ENCODE assay signal across 13 cellular contexts in the genomic region with DNA sequence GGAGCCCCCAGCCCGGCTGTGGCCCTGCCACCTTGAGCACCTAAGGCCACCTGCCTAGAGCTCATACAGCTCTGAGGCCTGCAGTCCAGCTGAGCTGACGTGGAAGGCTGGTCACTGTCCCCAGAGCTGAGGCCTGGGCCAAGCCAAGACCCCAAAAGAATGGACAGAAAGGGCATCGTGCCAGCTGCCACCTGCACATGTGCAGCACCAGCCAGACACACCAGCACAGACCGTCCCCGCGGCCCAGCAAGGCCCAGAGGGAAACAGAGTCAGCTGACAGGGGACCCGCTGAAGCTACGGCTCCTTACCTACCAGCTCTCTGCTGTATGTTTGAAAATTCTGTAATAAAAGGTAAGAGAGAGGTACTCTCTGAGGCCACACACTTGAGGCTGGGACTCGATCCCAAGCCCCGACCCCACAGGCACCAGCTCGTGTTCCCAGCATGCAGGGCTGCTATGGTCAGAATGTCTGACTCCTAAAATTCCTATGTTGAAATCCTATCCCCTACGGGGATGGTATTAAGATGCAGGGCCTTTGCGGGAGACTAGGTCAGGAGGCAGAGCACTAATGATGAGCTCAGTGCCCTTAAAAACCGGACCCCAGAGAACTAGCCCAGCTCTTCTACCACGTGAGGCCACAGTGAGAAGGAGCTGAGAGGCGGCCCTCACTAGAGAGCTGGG. TPM values are rescaled to one million over a fixed set of nuclear protein-coding genes. Genes with fewer than 3 reads are reported as not detected.
DNase-seq lines count a peak whose midpoint lies in the region; ATAC-seq, FAIRE-seq and TF ChIP-seq lines count a peak whose summit lies in the region.
"Had no signal": no experiment of that assay in that cellular context is flagged by ENCODE, and none has a peak within 500 bp of the region (broad histone marks: within the 10 kb centered on the region; RNA-seq: fewer than 3 reads in every experiment).

No MANE protein-coding gene starts in this region.

- H3K27ac Mint-ChIP-seq in HFFc6: peak overlapping the region; percentile 78
- H3K27ac Mint-ChIP-seq in natural killer cell: peak overlapping the region; percentile 80 to 86

- no peak overlapping the region for H2AK5ac ChIP-seq in H1 (ENCODE audit: low read depth, low read length)

- H2BK5ac ChIP-seq in H1 (ENCODE audit: low read depth, low read length): no peak overlapping the region

- no peak for TF ChIP-seq POLR2A in H1 (IDR thresholded peaks at IDR 0.05; ENCODE audit: control extremely low read depth in 1 of 2, low read depth in 2 of 2, low read length in 2 of 2)

- H4K20me1 ChIP-seq in H1 (replicated peaks in 1 of 2; ENCODE audit: control insufficient read depth in 1 of 2, insufficient read depth in 2 of 2, low read length in 2 of 2): peaks cover 2 to 10% of the 10 kb centered on the region in 2 experiments

- H2BK15ac ChIP-seq in H1 (ENCODE audit: low read length): 0 out of 2 replicates have a peak overlapping the region, but pooled peaks have one; percentile 8

- no peak overlapping the region for H3K14ac ChIP-seq in H1 (ENCODE audit: insufficient read length)

- H3K23ac ChIP-seq in H1 (ENCODE audit: insufficient read length): no peak overlapping the region

- H3K27me3 Mint-ChIP-seq in HFFc6 (ENCODE audit: insufficient read depth): no peaks in the 10 kb centered on the region; the same call in 1 of the 2 replicates
- H3K27me3 Mint-ChIP-seq in natural killer cell (ENCODE audit: low read depth in 2 of 2): no peaks in the 10 kb centered on the region

- no peak for TF ChIP-seq EP300 in H1 (IDR thresholded peaks at IDR 0.05; ENCODE audit: borderline replicate concordance in 1 of 2, low read depth in 2 of 2, low read length in 2 of 2)

- no peaks in the 10 kb centered on the region; a peak in 1 of 8 replicates for H3K36me3 ChIP-seq in H1 (ENCODE audit: control insufficient read depth in 2 of 4, insufficient read depth in 4 of 4, low read length in 3 of 4)
- H3K36me3 ChIP-seq: neutrophil had no signal

- H3K9ac ChIP-seq in H1 (replicated peaks in 1 of 4; ENCODE audit: extremely low read depth in 1 of 4, low read depth in 3 of 4, low read length in 3 of 4): no peak overlapping the region

- no peak overlapping the region for H3K56ac ChIP-seq in H1 (replicated peaks; ENCODE audit: insufficient read length, low read depth, low read length)

- intact Hi-C loops in natural killer cell (cut with micrococcal nuclease): no loop called here

- TF ChIP-seq CTCF in AG04449 (IDR thresholded peaks at IDR 0.05; ENCODE audit: insufficient read depth, low read length, missing control alignments) (no peak), HFFc6 (IDR thresholded peaks at IDR 0.05) (no peak), H1 (IDR thresholded peaks at IDR 0.05; ENCODE audit: control extremely low read depth in 1 of 3, insufficient read depth in 1 of 3, low read depth in 1 of 3, low read length in 3 of 3) (no peak), natural killer cell (IDR thresholded peaks at IDR 0.05) (no peak)

- H3K36me3 Mint-ChIP-seq in HFFc6 (ENCODE audit: low read depth) (no peaks in the 10 kb centered on the region), natural killer cell (no peaks in the 10 kb centered on the region)

- H3K4ac ChIP-seq in H1 (replicated peaks; ENCODE audit: insufficient read length, low read depth, low read length): no peak overlapping the region

- no peak overlapping the region for H2BK20ac ChIP-seq in H1 (ENCODE audit: low read length)

- H2AFZ ChIP-seq in H1 (ENCODE audit: low read length): no peak overlapping the region

- no peak overlapping the region for H3K18ac ChIP-seq in H1 (ENCODE audit: extremely low read depth, low read length)

- H3K4me1 ChIP-seq in H1 (replicated peaks in 1 of 4; ENCODE audit: control insufficient read depth in 3 of 4, insufficient read depth in 4 of 4, low read length in 3 of 4): no peaks in the 10 kb centered on the region

- 82% methylated on average over 16 of the region's 16 CpGs; no CpG with 5 or more reads in 1 of the 2 experiments for WGBS in H1 (ENCODE audit: extremely low coverage in 1 of 2, insufficient coverage in 1 of 2, insufficient read length in 1 of 2, insufficient replicate concordance in 2 of 2, low coverage in 1 of 2, low lambda C conversion rate in 2 of 2, missing lambda C conversion rate in 1 of 2), 2 experiments

- H2BK120ac ChIP-seq in H1 (replicated peaks; ENCODE audit: low read depth, low read length): no peak overlapping the region

- H3K27me3 ChIP-seq in H1 (replicated peaks in 1 of 4; ENCODE audit: control insufficient read depth in 3 of 4, extremely low read depth in 1 of 4, insufficient read depth in 3 of 4, low read length in 3 of 4): no peaks in the 10 kb centered on the region
- H3K27me3 ChIP-seq: neutrophil had no signal

- H3K4me3 Mint-ChIP-seq in HFFc6: no peak overlapping the region
- H3K4me3 Mint-ChIP-seq in natural killer cell: no peak overlapping the region

- H3K9me3 Mint-ChIP-seq in HFFc6 (no peaks in the 10 kb centered on the region), natural killer cell (no peaks in the 10 kb centered on the region)

- no peak overlapping the region for H4K8ac ChIP-seq in H1 (ENCODE audit: extremely low read depth, insufficient read depth, low read length)

- DNase-seq in AG04449 (ENCODE audit: low read depth, low spot score) (peak; percentile 37), HFFc6 (peak; percentile 39), H1 (ENCODE audit: low read depth in 1 of 2, low spot score in 2 of 2) (no peak), natural killer cell (no peak), T-helper 9 cell (no peak)
- no peak for DNase-seq in stimulated activated CD4-positive, alpha-beta T cell treated with anti-CD3 and anti-CD28 coated beads, Interleukin-1b, Interleukin-23, amount 100 ng/mL, for 48 hours
- DNase-seq in stimulated activated CD4-positive, alpha-beta T cell treated with anti-CD3 and anti-CD28 coated beads, Interleukin-15, amount 100 ng/mL, for 24 hours: no peak
- DNase-seq: AML-193; NCI-H1930; stimulated activated CD4-positive, alpha-beta T cell treated with anti-CD3 and anti-CD28 coated beads, Interleukin-4, amount 100 ng/mL, for 24 hours had no signal

- TF ChIP-seq RAD21 in H1 (IDR thresholded peaks at IDR 0.05 in 1 of 2, conservative IDR thresholded peaks at IDR 0.05 in 1 of 2; ENCODE audit: low read depth in 2 of 2, low read length in 2 of 2): no peak

- no peak for FAIRE-seq in H1 (lab: Jason Lieb, UNC)
- FAIRE-seq: endothelial cell of umbilical vein had no signal

- H3K23me2 ChIP-seq in H1 (ENCODE audit: low read depth, low read length): no peaks in the 10 kb centered on the region

- peaks cover 0 to 12% of the 10 kb centered on the region in 2 experiments; a peak in 1 of 4 replicates for H3K79me2 ChIP-seq in H1 (ENCODE audit: control insufficient read depth in 1 of 2, insufficient read depth in 2 of 2, low read length in 2 of 2)

- no peaks in the 10 kb centered on the region for H3K9me3 ChIP-seq in H1 (ENCODE audit: insufficient read depth in 2 of 2, low read depth in 1 of 2, low read length in 1 of 2)
- H3K9me3 ChIP-seq: neutrophil had no signal

- ATAC-seq in natural killer cell (peak in 1 of 3 donors; percentile 47), HG03097 (IDR thresholded peaks at IDR 0.05; ENCODE audit: low FRiP score, unreplicated experiment) (no peak)

- H2BK12ac ChIP-seq in H1 (ENCODE audit: low read depth, low read length): no peak overlapping the region

- H3K4me1 Mint-ChIP-seq in HFFc6 (ENCODE audit: low read depth) (peaks cover 8% of the 10 kb centered on the region), natural killer cell (peaks cover 24 to 27% of the 10 kb centered on the region in 2 donors)

- no peak overlapping the region for H4K91ac ChIP-seq in H1 (replicated peaks; ENCODE audit: insufficient read length, low read length)

- H3K4me3 ChIP-seq in AG04449 (ENCODE audit: low read depth, low read length) (no peak overlapping the region), H1 (ENCODE audit: extremely low read depth in 1 of 4, insufficient read depth in 2 of 4, low read depth in 3 of 4, low read length in 4 of 4) (no peak overlapping the region)

- CTCF ChIA-PET in AG04449 (lab: Yijun Ruan, JAX): interaction anchor here (0.9 to 1.3 kb wide), 3 partner anchors 17 to 186 kb away, joined by 3 to 4 read pairs (median 4); no protein-coding TSS in a partner anchor
- CTCF ChIA-PET in H1 (lab: Charles Lee; ENCODE audit: partially characterized antibody): interaction anchor here (1.0 to 1.5 kb wide), 10 partner anchors 8 to 300 kb away, joined by 3 to 6 read pairs (median 3); no protein-coding TSS in a partner anchor

- H3K4me2 ChIP-seq in H1 (ENCODE audit: insufficient read depth in 1 of 2, low read depth in 2 of 2, low read length in 2 of 2): no peak overlapping the region

- POLR2A ChIA-PET in AG04449 (lab: Yijun Ruan, JAX): no interaction called here
- POLR2A ChIA-PET in H1 (lab: Charles Lee; ENCODE audit: partially characterized antibody): no interaction called here

- H4K5ac ChIP-seq in H1 (ENCODE audit: insufficient read length, low read depth, low read length): no peak overlapping the region

- H3K79me1 ChIP-seq in H1 (ENCODE audit: low read depth, low read length): peaks cover 2% of the 10 kb centered on the region

- H3K27ac ChIP-seq in H1 (ENCODE audit: low read depth, low read length): no peak overlapping the region
- H3K27ac ChIP-seq: neutrophil had no signal

RNA-seq across cellular contexts. Expression of gene BRF1, which starts 25.4 kb away (rescaled TPM):
- total RNA-seq in HFFc6 (2021; fragmentation: NEBNext Ultra II Directional; extraction: Animal tissue kit (Norgen Biotek cat#: 25700)): 10 to 100 TPM; 20.1 to 25.8 (median 21.8) TPM
- total RNA-seq in H1 (2021; fragmentation: NEBNext Ultra II Directional; extraction: Animal tissue kit (Norgen Biotek cat#: 25700)): 18.3 and 18.5 TPM in 2 replicates
- 7.7 and 12.5 TPM in 2 replicates for polyA plus RNA-seq in H1 (2011; rRNA removed)
- polyA plus RNA-seq in H1 (2011; cell fraction: cytosol; rRNA removed): 11.1 TPM
- polyA plus RNA-seq in H1 (2011; cell fraction: nucleus; rRNA removed): 32.8 TPM
- 11.4 to 15.6 TPM (median 13.1 TPM) in 4 replicates for polyA plus RNA-seq in H1 (2012, experiment 1 of 2)
- 7.8 TPM for polyA plus RNA-seq in H1 (2012, experiment 2 of 2)
- 9.6 TPM for polyA plus RNA-seq in H1 (2013, experiment 1 of 2)
- 8.4 TPM for polyA plus RNA-seq in H1 (2013, experiment 2 of 2)
- 10.3 and 11.4 TPM in 2 replicates for polyA minus RNA-seq in H1 (2011; rRNA and poly(A)+ RNA removed)
- 15.4 TPM for polyA minus RNA-seq in H1 (2011; cell fraction: cytosol; rRNA and poly(A)+ RNA removed)
- 35.1 TPM for polyA minus RNA-seq in H1 (2011; cell fraction: nucleus; rRNA and poly(A)+ RNA removed)
- 10 to 100 TPM; 82.4 to 92.7 (median 87.4) TPM for total RNA-seq in natural killer cell

RNA-seq across cellular contexts. Expression of gene BTBD6, which starts 27.1 kb away (rescaled TPM):
- total RNA-seq in HFFc6 (2021; fragmentation: NEBNext Ultra II Directional; extraction: Animal tissue kit (Norgen Biotek cat#: 25700)): 10 to 100 TPM; 44.3 to 58.6 (median 53.2) TPM
- total RNA-seq in H1 (2021; fragmentation: NEBNext Ultra II Directional; extraction: Animal tissue kit (Norgen Biotek cat#: 25700)): 10.2 and 11.6 TPM in 2 replicates
- polyA plus RNA-seq in H1 (2011; rRNA removed): 9.8 and 10.1 TPM in 2 replicates
- 9.4 TPM for polyA plus RNA-seq in H1 (2011; cell fraction: cytosol; rRNA removed)
- 16.1 TPM for polyA plus RNA-seq in H1 (2011; cell fraction: nucleus; rRNA removed)
- polyA plus RNA-seq in H1 (2012, experiment 1 of 2): 7.2 to 14.6 TPM (median 12.4 TPM) in 4 replicates
- polyA plus RNA-seq in H1 (2012, experiment 2 of 2): 13.7 TPM
- 8.8 TPM for polyA plus RNA-seq in H1 (2013, experiment 1 of 2)
- 8.2 TPM for polyA plus RNA-seq in H1 (2013, experiment 2 of 2)
- 5.8 and 7.9 TPM in 2 replicates for polyA minus RNA-seq in H1 (2011; rRNA and poly(A)+ RNA removed)
- polyA minus RNA-seq in H1 (2011; cell fraction: cytosol; rRNA and poly(A)+ RNA removed): 5.8 TPM
- 4.4 TPM for polyA minus RNA-seq in H1 (2011; cell fraction: nucleus; rRNA and poly(A)+ RNA removed)
- 10 to 100 TPM; 30.9 to 48.7 (median 44.2) TPM for total RNA-seq in natural killer cell

RNA-seq across cellular contexts. Expression of gene PACS2, which starts 39.1 kb away (rescaled TPM):
- total RNA-seq in HFFc6 (2021; fragmentation: NEBNext Ultra II Directional; extraction: Animal tissue kit (Norgen Biotek cat#: 25700)): 10 to 100 TPM; 33.5 to 38.5 (median 35.2) TPM
- total RNA-seq in H1 (2021; fragmentation: NEBNext Ultra II Directional; extraction: Animal tissue kit (Norgen Biotek cat#: 25700)): 62.3 and 62.8 TPM in 2 replicates
- polyA plus RNA-seq in H1 (2011; rRNA removed): 38.0 and 65.4 TPM in 2 replicates
- polyA plus RNA-seq in H1 (2011; cell fraction: cytosol; rRNA removed): 57.3 TPM
- polyA plus RNA-seq in H1 (2011; cell fraction: nucleus; rRNA removed): 306 TPM
- polyA plus RNA-seq in H1 (2012, experiment 1 of 2): 54.5 to 72.8 TPM (median 68.7 TPM) in 4 replicates
- polyA plus RNA-seq in H1 (2012, experiment 2 of 2): 42.3 TPM
- 35.8 TPM for polyA plus RNA-seq in H1 (2013, experiment 1 of 2)
- 33.2 TPM for polyA plus RNA-seq in H1 (2013, experiment 2 of 2)
- 28.2 and 33.0 TPM in 2 replicates for polyA minus RNA-seq in H1 (2011; rRNA and poly(A)+ RNA removed)
- polyA minus RNA-seq in H1 (2011; cell fraction: cytosol; rRNA and poly(A)+ RNA removed): 49.0 TPM
- 88.7 TPM for polyA minus RNA-seq in H1 (2011; cell fraction: nucleus; rRNA and poly(A)+ RNA removed)
- 10 to 100 TPM; 58.4 to 76.5 (median 69.2) TPM for total RNA-seq in natural killer cell

Comparison
In these comparisons a context has a peak if more than half of its experiments do, and no peak if none do; other contexts are left out.
1. DNase-seq: peak in AG04449 (single experiment) and HFFc6 (single experiment); none in H1 (0 of 2), natural killer cell (single experiment), T-helper 9 cell (single experiment), stimulated activated CD4-positive, alpha-beta T cell treated with anti-CD3 and anti-CD28 coated beads, Interleukin-1b, Interleukin-23, amount 100 ng/mL, for 48 hours (single experiment) and stimulated activated CD4-positive, alpha-beta T cell treated with anti-CD3 and anti-CD28 coated beads, Interleukin-15, amount 100 ng/mL, for 24 hours (single experiment).